In the genomic region with DNA sequence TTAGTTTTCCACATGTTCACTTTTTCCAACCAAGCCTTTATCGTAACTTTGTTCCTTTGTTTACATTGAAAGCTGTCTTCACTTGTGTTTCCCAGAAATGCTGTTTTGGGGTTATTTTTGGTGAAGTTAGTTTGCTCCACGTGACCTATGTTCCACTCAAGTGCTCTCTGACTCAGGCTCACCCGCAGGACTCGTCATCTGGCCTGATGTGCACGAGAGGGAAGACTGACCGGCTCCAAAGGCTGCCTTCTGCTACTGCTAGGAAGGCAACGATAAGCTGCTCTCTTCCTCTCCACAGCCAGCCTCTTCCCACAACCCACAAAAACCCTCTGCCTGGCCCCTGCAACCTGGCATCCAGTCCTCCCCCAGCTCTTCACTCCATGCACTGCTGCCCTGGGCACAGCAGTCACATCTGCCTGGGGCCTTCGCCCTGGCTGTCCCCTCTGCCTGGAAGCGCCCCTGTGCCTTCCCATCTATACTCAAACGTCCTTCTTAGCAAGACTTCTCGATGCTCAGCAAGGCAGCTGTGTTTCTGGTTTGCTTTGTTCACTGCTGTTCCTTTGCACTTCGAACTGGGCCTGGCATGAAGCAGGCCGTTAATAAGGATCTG, we compare ENCODE assay signal across 8 cellular contexts. TPM values are rescaled to one million over a fixed set of nuclear protein-coding genes. Genes with fewer than 3 reads are reported as not detected.
DNase-seq lines count a peak whose midpoint lies in the region; ATAC-seq and TF ChIP-seq lines count a peak whose summit lies in the region.

No MANE protein-coding gene starts in this region.

- intact Hi-C loops in aorta (cut with DNase I), result loop anchor here in 1 of 2 donors (1.0 to 5.0 kb wide), 2 partner anchors 29 to 118 kb away; partner anchors contain the start of gene ZCCHC14

- no peak for TF ChIP-seq CTCF in omental fat pad (IDR thresholded peaks at IDR 0.05)

- no peaks in the 10 kb centered on the region for H3K9me3 ChIP-seq in aorta (ENCODE audit: control insufficient read depth, low read length)

- 5 to 8% methylated on average over 13 of the region's 13 CpGs for WGBS in aorta, 2 donors

- H3K4me3 ChIP-seq in aorta (ENCODE audit: low read length in 2 of 2), result no peak overlapping the region

- no peaks in the 10 kb centered on the region for H3K36me3 ChIP-seq in aorta (ENCODE audit: control insufficient read depth in 1 of 2, insufficient read depth in 2 of 2, low read length in 1 of 2)

- ATAC-seq in omental fat pad (ENCODE audit: low FRiP score), result peak; percentile 81
- peak; percentile 94 for ATAC-seq in aorta (ENCODE audit: low FRiP score)
- no peak for ATAC-seq in GM21526 (IDR thresholded peaks at IDR 0.05; ENCODE audit: low FRiP score, unreplicated experiment)
- no peak for ATAC-seq in HG03280 (IDR thresholded peaks at IDR 0.05; ENCODE audit: unreplicated experiment)

- H3K27ac ChIP-seq in aorta (ENCODE audit: low read depth in 1 of 2, low read length in 2 of 2), result peak overlapping the region; percentile 68 to 94

- H3K27me3 ChIP-seq in aorta (ENCODE audit: control insufficient read depth in 1 of 2, insufficient read depth in 2 of 2, low read length in 1 of 2), result no peaks in the 10 kb centered on the region

- peaks cover 0 to 3% of the 10 kb centered on the region in 2 donors for H3K4me1 ChIP-seq in aorta (ENCODE audit: control insufficient read depth in 1 of 2, insufficient read depth in 2 of 2, low read length in 2 of 2)

- peak; percentile 51 for DNase-seq in GDM1 (lab: John Stamatoyannopoulos, UW)
- DNase-seq in NAMALWA (ENCODE audit: low spot score), result peak; percentile 46
- peak; percentile 57 to 66 for DNase-seq in activated T-cell treated with anti-CD3 and anti-CD28 coated beads, Interleukin-2, amount 50 U/mL, for 48 hours
- DNase-seq in fibroblast of the conjunctiva (ENCODE audit: low read depth), result peak; percentile 71
- DNase-seq in omental fat pad (ENCODE audit: low spot score), result peak; percentile 76
- peak; percentile 90 for DNase-seq in aorta

RNA-seq across cellular contexts. Expression of gene ZCCHC14, which starts 28.0 kb away (rescaled TPM):
- 10 to 100 TPM in 3 of 4 donors, 1 to 10 TPM in 1; 8.9 to 20.5 (median 10.8) TPM for total RNA-seq in omental fat pad
- 10 to 100 TPM; 32.5 to 42.5 TPM for total RNA-seq in aorta
- 10 to 100 TPM in 1 of 2 donors, 1 to 10 TPM in 1; 6.6 to 23.1 TPM for polyA plus RNA-seq in aorta

Comparison
In these comparisons a context has a peak if more than half of its experiments do, and no peak if none do; other contexts are left out.
1. ATAC-seq: peak in omental fat pad (single experiment) and aorta (single experiment); none in GM21526 (single experiment) and HG03280 (single experiment).
2. Peak in every context shown above with its lines, with median percentiles within 50 percentile points of each other: DNase-seq.